Comparison of ENCODE assay signal across 11 cellular contexts in genomic region chr19:50415661-50416033, GRCh38. TPM values are rescaled to one million over a fixed set of nuclear protein-coding genes. Genes with fewer than 3 reads are reported as not detected.
DNase-seq lines count a peak whose midpoint lies in the region; ATAC-seq and TF ChIP-seq lines count a peak whose summit lies in the region.
"Had no signal": no experiment of that assay in that cellular context is flagged by ENCODE, and none has a peak within 500 bp of the region (broad histone marks: within the 10 kb centered on the region; RNA-seq: fewer than 3 reads in every experiment).

No MANE protein-coding gene starts in this region.

- peak overlapping the region; percentile 35 for H3K4me3 ChIP-seq in GM12875 (ENCODE audit: low read depth, low read length)
- no peak overlapping the region for H3K4me3 ChIP-seq in psoas muscle
- H3K4me3 ChIP-seq: cardiac muscle cell had no signal

- peaks cover 7% of the 10 kb centered on the region for H3K4me1 ChIP-seq in psoas muscle

- ATAC-seq in GM21576 (IDR thresholded peaks at IDR 0.05; ENCODE audit: unreplicated experiment) (peak; percentile 38), psoas muscle (no peak)

- POLR2A ChIA-PET in activated CD4-positive, alpha-beta memory T cell treated with anti-CD3 and anti-CD28 coated beads, Interleukin-2, amount 10 ng/mL, durations not matched to agents 7 days and 5 days (lab: Charles Lee): interaction anchor here (0.8 to 1.2 kb wide), 3 partner anchors 31 to 58 kb away, joined by 3 to 5 read pairs (median 5); partner anchors contain the start of gene POLD1

- no peak overlapping the region for H3K4me3 Mint-ChIP-seq in mesothelial cell of epicardium
- no peak overlapping the region for H3K4me3 Mint-ChIP-seq in activated CD4-positive, alpha-beta memory T cell treated with anti-CD3 and anti-CD28 coated beads, Interleukin-2, amount 10 ng/mL, durations not matched to agents 7 days and 5 days

- peaks cover 14% of the 10 kb centered on the region for H3K36me3 Mint-ChIP-seq in mesothelial cell of epicardium
- H3K36me3 Mint-ChIP-seq in activated CD4-positive, alpha-beta memory T cell treated with anti-CD3 and anti-CD28 coated beads, Interleukin-2, amount 10 ng/mL, durations not matched to agents 7 days and 5 days (ENCODE audit: low read depth): peaks cover 13% of the 10 kb centered on the region

- peak in 61 of 76 experiments; percentile 9 to 84 (median 59) for DNase-seq in HUDEP-2 (lab: John Stamatoyannopoulos, UW; ENCODE audit: unreplicated experiment in 76 of 76)
- DNase-seq in germinal center (ENCODE audit: low spot score): peak; percentile 94
- DNase-seq in psoas muscle: no peak
- DNase-seq in mesothelial cell of epicardium (ENCODE audit: low spot score in 2 of 2, unreplicated experiment in 2 of 2): no peak
- no peak for DNase-seq in activated CD4-positive, alpha-beta memory T cell treated with anti-CD3 and anti-CD28 coated beads, Interleukin-2, amount 10 ng/mL, durations not matched to agents 7 days and 5 days
- DNase-seq in HT-29 (ENCODE audit: low spot score): no peak
- DNase-seq: DMS79 treated with DMSO at 0.1 percent for 48 hours had no signal

- H3K4me1 Mint-ChIP-seq in mesothelial cell of epicardium: peaks cover 6% of the 10 kb centered on the region
- peaks cover 13% of the 10 kb centered on the region for H3K4me1 Mint-ChIP-seq in activated CD4-positive, alpha-beta memory T cell treated with anti-CD3 and anti-CD28 coated beads, Interleukin-2, amount 10 ng/mL, durations not matched to agents 7 days and 5 days

- no peak overlapping the region for H3K27ac ChIP-seq in psoas muscle
- H3K27ac ChIP-seq: cardiac muscle cell had no signal

- CTCF ChIA-PET in activated CD4-positive, alpha-beta memory T cell treated with anti-CD3 and anti-CD28 coated beads, Interleukin-2, amount 10 ng/mL, durations not matched to agents 7 days and 5 days (lab: Charles Lee): interaction anchor here (0.5 to 1.4 kb wide), 6 partner anchors 9 to 108 kb away, joined by 3 to 6 read pairs (median 4); no protein-coding TSS in a partner anchor

- 80 to 93% (median 89%) methylated on average over 8 to 22 of the region's 22 CpGs for WGBS in psoas muscle, 3 donors

- TF ChIP-seq CTCF in GM12875 (IDR thresholded peaks at IDR 0.05; ENCODE audit: borderline replicate concordance, insufficient read depth, low read depth, low read length) (no peak), psoas muscle (IDR thresholded peaks at IDR 0.05) (no peak), mesothelial cell of epicardium (IDR thresholded peaks at IDR 0.05; ENCODE audit: unreplicated experiment) (no peak)

- intact Hi-C loops in psoas muscle (cut with DNase I): no loop called here

- H3K9me3 ChIP-seq in psoas muscle: no peaks in the 10 kb centered on the region

- no peaks in the 10 kb centered on the region for H3K36me3 ChIP-seq in psoas muscle (ENCODE audit: insufficient read depth in 1 of 2, low read depth in 1 of 2)
- H3K36me3 ChIP-seq: cardiac muscle cell had no signal

- H3K27ac Mint-ChIP-seq in mesothelial cell of epicardium: no peak overlapping the region
- H3K27ac Mint-ChIP-seq in activated CD4-positive, alpha-beta memory T cell treated with anti-CD3 and anti-CD28 coated beads, Interleukin-2, amount 10 ng/mL, durations not matched to agents 7 days and 5 days: no peak overlapping the region

- no peaks in the 10 kb centered on the region for H3K9me3 Mint-ChIP-seq in mesothelial cell of epicardium
- H3K9me3 Mint-ChIP-seq in activated CD4-positive, alpha-beta memory T cell treated with anti-CD3 and anti-CD28 coated beads, Interleukin-2, amount 10 ng/mL, durations not matched to agents 7 days and 5 days: no peaks in the 10 kb centered on the region

- peaks cover 0 to 11% (median 4%) of the 10 kb centered on the region in 3 donors for H3K27me3 ChIP-seq in psoas muscle (ENCODE audit: insufficient read depth in 3 of 3, low read length in 2 of 3)

- H3K27me3 Mint-ChIP-seq in mesothelial cell of epicardium (ENCODE audit: low read depth): peaks cover 29% of the 10 kb centered on the region
- peaks cover 10% of the 10 kb centered on the region for H3K27me3 Mint-ChIP-seq in activated CD4-positive, alpha-beta memory T cell treated with anti-CD3 and anti-CD28 coated beads, Interleukin-2, amount 10 ng/mL, durations not matched to agents 7 days and 5 days

RNA-seq across cellular contexts. Expression of gene SPIB, which starts 3.1 kb away (rescaled TPM):
- total RNA-seq in psoas muscle (under 1 TPM in 3 of 4 donors, not detected in 1; 0.11 to 0.44 (median 0.25) TPM), mesothelial cell of epicardium (0.11 TPM in 1 of 3 replicates, not detected in the others)
- under 1 TPM in 2 of 3 donors, not detected in 1; 0.05 to 0.07 TPM for polyA plus RNA-seq in psoas muscle
- under 1 TPM in 1 of 2 experiments, not detected in 1; 0.18 TPM for total RNA-seq in activated CD4-positive, alpha-beta memory T cell treated with anti-CD3 and anti-CD28 coated beads, Interleukin-2, amount 10 ng/mL, durations not matched to agents 7 days and 5 days
- not detected in 2 replicates for total RNA-seq in HT-29 (2014; rRNA removed; shearing (Covaris generic))
- total RNA-seq: LHCN-M2 had no signal

RNA-seq across cellular contexts. Expression of gene MYBPC2, which starts 17.0 kb away (rescaled TPM):
- total RNA-seq in psoas muscle: 1,000 to 10,000 TPM in 3 of 4 donors, 100 to 1,000 TPM in 1; 699 to 1,898 (median 1,482) TPM
- 1,000 to 10,000 TPM in 1 of 3 donors, 100 to 1,000 TPM in 1, 10 to 100 TPM in 1; 65.8 to 1,123 (median 804) TPM for polyA plus RNA-seq in psoas muscle
- 0.89 to 1.9 TPM (median 1.2 TPM) in 3 replicates for total RNA-seq in mesothelial cell of epicardium
- total RNA-seq in activated CD4-positive, alpha-beta memory T cell treated with anti-CD3 and anti-CD28 coated beads, Interleukin-2, amount 10 ng/mL, durations not matched to agents 7 days and 5 days: under 1 TPM; 0.28 to 0.33 TPM
- 0.05 TPM in 1 of 2 replicates, not detected in the other for total RNA-seq in HT-29 (2014; rRNA removed; shearing (Covaris generic))

RNA-seq across cellular contexts. Expression of gene POLD1, which starts 31.5 kb away (rescaled TPM):
- total RNA-seq in psoas muscle (1 to 10 TPM; 4.5 to 9.7 (median 7.2) TPM), mesothelial cell of epicardium (58.4 to 60.6 TPM (median 60.3 TPM) in 3 replicates)
- polyA plus RNA-seq in psoas muscle: 1 to 10 TPM; 6.6 to 8.1 (median 6.9) TPM
- total RNA-seq in activated CD4-positive, alpha-beta memory T cell treated with anti-CD3 and anti-CD28 coated beads, Interleukin-2, amount 10 ng/mL, durations not matched to agents 7 days and 5 days: 100 to 1,000 TPM; 117 to 119 TPM
- total RNA-seq in HT-29 (2014; rRNA removed; shearing (Covaris generic)): 256 and 257 TPM in 2 replicates

RNA-seq across cellular contexts. Expression of gene NR1H2, which starts 39.4 kb away (rescaled TPM):
- 100 to 1,000 TPM in 3 of 4 donors, 10 to 100 TPM in 1; 74.9 to 136 (median 119) TPM for total RNA-seq in psoas muscle
- 100 to 1,000 TPM; 135 to 153 (median 139) TPM for polyA plus RNA-seq in psoas muscle
- total RNA-seq in mesothelial cell of epicardium: 35.4 to 39.1 TPM (median 37.3 TPM) in 3 replicates
- total RNA-seq in activated CD4-positive, alpha-beta memory T cell treated with anti-CD3 and anti-CD28 coated beads, Interleukin-2, amount 10 ng/mL, durations not matched to agents 7 days and 5 days: 10 to 100 TPM; 79.7 to 86.2 TPM
- 111 and 113 TPM in 2 replicates for total RNA-seq in HT-29 (2014; rRNA removed; shearing (Covaris generic))

RNA-seq across cellular contexts. Expression of gene NAPSA, which starts 50.2 kb away (rescaled TPM):
- under 1 TPM in 1 of 4 donors, not detected in 3; 0.29 TPM for total RNA-seq in psoas muscle
- polyA plus RNA-seq in psoas muscle: under 1 TPM; 0.10 to 0.47 (median 0.25) TPM
- 2.4 to 3.5 TPM (median 3.2 TPM) in 3 replicates for total RNA-seq in mesothelial cell of epicardium
- 1 to 10 TPM; 3.2 to 3.9 TPM for total RNA-seq in activated CD4-positive, alpha-beta memory T cell treated with anti-CD3 and anti-CD28 coated beads, Interleukin-2, amount 10 ng/mL, durations not matched to agents 7 days and 5 days
- 0.08 and 1.2 TPM in 2 replicates for total RNA-seq in HT-29 (2014; rRNA removed; shearing (Covaris generic))

Comparison
In these comparisons a context has a peak if more than half of its experiments do, and no peak if none do; other contexts are left out.
1. DNase-seq: peak in HUDEP-2 (61 of 76) and germinal center (single experiment); none in psoas muscle (0 of 2), mesothelial cell of epicardium (0 of 2), activated CD4-positive, alpha-beta memory T cell treated with anti-CD3 and anti-CD28 coated beads, Interleukin-2, amount 10 ng/mL, durations not matched to agents 7 days and 5 days (single experiment) and HT-29 (single experiment).
2. RNA of gene MYBPC2, which starts 17.0 kb away (total RNA-seq): 699 to 1,898 TPM in psoas muscle; 0.89 to 1.9 TPM in mesothelial cell of epicardium, 0.28 to 0.33 TPM in activated CD4-positive, alpha-beta memory T cell treated with anti-CD3 and anti-CD28 coated beads, Interleukin-2, amount 10 ng/mL, durations not matched to agents 7 days and 5 days and 0.05 TPM in HT-29; every median in the first group is over 100 times any median in the second.